Comparison of ENCODE assay signal across 29 cellular contexts in genomic region chr1:44523747-44524146, GRCh38.
DNase-seq lines count a peak whose midpoint lies in the region; ATAC-seq, FAIRE-seq and TF ChIP-seq lines count a peak whose summit lies in the region.
"Had no signal": no experiment of that assay in that cellular context is flagged by ENCODE, and none has a peak within 500 bp of the region (broad histone marks: within the 10 kb centered on the region; RNA-seq: fewer than 3 reads in every experiment).

No MANE protein-coding gene starts in this region.

- H4K91ac ChIP-seq in H1 (replicated peaks; ENCODE audit: insufficient read length, low read length): peak overlapping the region; percentile 93

- peak overlapping the region; percentile 82 for H2BK15ac ChIP-seq in H1 (ENCODE audit: low read length)

- H2BK12ac ChIP-seq in H1 (ENCODE audit: low read depth, low read length): peak overlapping the region; percentile 89; the same call in 1 of the 2 replicates

- H3K27me3 ChIP-seq in H7 (ENCODE audit: control insufficient read depth, insufficient read depth, low read length): no peaks in the 10 kb centered on the region; the same call in 1 of the 2 replicates
- H3K27me3 ChIP-seq in H1 (replicated peaks in 1 of 4; ENCODE audit: control insufficient read depth in 3 of 4, extremely low read depth in 1 of 4, insufficient read depth in 3 of 4, low read length in 3 of 4): no peaks in the 10 kb centered on the region

- no peaks in the 10 kb centered on the region; the same call in 1 of the 2 replicates for H3K79me1 ChIP-seq in H1 (ENCODE audit: low read depth, low read length)

- peak overlapping the region; percentile 69 for H2AK5ac ChIP-seq in H1 (ENCODE audit: low read depth, low read length)

- peaks cover 19 to 34% (median 23%) of the 10 kb centered on the region in 4 experiments for H3K4me1 ChIP-seq in H1 (replicated peaks in 1 of 4; ENCODE audit: control insufficient read depth in 3 of 4, insufficient read depth in 4 of 4, low read length in 3 of 4)
- H3K4me1 ChIP-seq: gastrocnemius medialis, transverse colon had no signal

- peak overlapping the region in 1 of 4 experiments; percentile 20; a peak in 2 of 7 replicates for H3K9ac ChIP-seq in H1 (replicated peaks in 1 of 4; ENCODE audit: extremely low read depth in 1 of 4, low read depth in 3 of 4, low read length in 3 of 4)

- no peak overlapping the region for H3K56ac ChIP-seq in H1 (replicated peaks; ENCODE audit: insufficient read length, low read depth, low read length)

- peak overlapping the region; percentile 99; the same call in 1 of the 2 replicates for H2BK20ac ChIP-seq in H1 (ENCODE audit: low read length)

- H3K79me2 ChIP-seq in H1 (ENCODE audit: control insufficient read depth in 1 of 2, insufficient read depth in 2 of 2, low read length in 2 of 2): no peaks in the 10 kb centered on the region; a peak in 1 of 4 replicates

- peak overlapping the region; percentile 60 for H2BK120ac ChIP-seq in H1 (replicated peaks; ENCODE audit: low read depth, low read length)

- CTCF ChIA-PET in H1 (lab: Charles Lee; ENCODE audit: partially characterized antibody): interaction anchor here (0.6 to 4.1 kb wide), 26 partner anchors 9 to 284 kb away, joined by 3 to 24 read pairs (median 5); partner anchors contain the start of gene RNF220

- POLR2A ChIA-PET in H1 (lab: Charles Lee; ENCODE audit: partially characterized antibody): interaction anchor here (0.6 to 3.8 kb wide), 15 partner anchors 9 to 131 kb away, joined by 3 to 25 read pairs (median 4); no protein-coding TSS in a partner anchor

- TF ChIP-seq CTCF in H1 (IDR thresholded peaks at IDR 0.05; ENCODE audit: control extremely low read depth in 1 of 3, insufficient read depth in 1 of 3, low read depth in 1 of 3, low read length in 3 of 3) (no peak), neural crest cell (conservative IDR thresholded peaks at IDR 0.05) (no peak)

- 30% methylated on average over 8 of the region's 8 CpGs; no CpG with 5 or more reads in 1 of the 2 experiments for WGBS in H1 (ENCODE audit: extremely low coverage in 1 of 2, insufficient coverage in 1 of 2, insufficient read length in 1 of 2, insufficient replicate concordance in 2 of 2, low coverage in 1 of 2, low lambda C conversion rate in 2 of 2, missing lambda C conversion rate in 1 of 2), 2 experiments

- no peak overlapping the region for H4K8ac ChIP-seq in H1 (ENCODE audit: extremely low read depth, insufficient read depth, low read length)

- no peak overlapping the region for H3K4me3 Mint-ChIP-seq in neural crest cell
- H3K4me3 Mint-ChIP-seq: activated CD4-positive, alpha-beta memory T cell treated with anti-CD3 and anti-CD28 coated beads for 36 hours; B cell; CD4-positive, alpha-beta memory T cell; central memory CD8-positive, alpha-beta T cell had no signal

- H3K23ac ChIP-seq in H1 (ENCODE audit: insufficient read length): no peak overlapping the region

- no peaks in the 10 kb centered on the region for H3K36me3 Mint-ChIP-seq in neural crest cell (ENCODE audit: low read depth)
- H3K36me3 Mint-ChIP-seq: activated CD4-positive, alpha-beta memory T cell treated with anti-CD3 and anti-CD28 coated beads for 36 hours; CD4-positive, alpha-beta memory T cell had no signal

- peaks cover 15% of the 10 kb centered on the region for H3K4me1 Mint-ChIP-seq in neural crest cell

- no peak overlapping the region for H3K14ac ChIP-seq in H1 (ENCODE audit: insufficient read length)

- peaks cover 10% of the 10 kb centered on the region; the same call in 1 of the 2 replicates for H3K23me2 ChIP-seq in H1 (ENCODE audit: low read depth, low read length)

- H3K36me3 ChIP-seq in H7 (replicated peaks; ENCODE audit: control insufficient read depth, insufficient read depth, low read length): no peaks in the 10 kb centered on the region
- no peaks in the 10 kb centered on the region for H3K36me3 ChIP-seq in H1 (ENCODE audit: control insufficient read depth in 2 of 4, insufficient read depth in 4 of 4, low read length in 3 of 4)
- H3K36me3 ChIP-seq: gastrocnemius medialis, HAP-1, transverse colon had no signal

- TF ChIP-seq RAD21 in H1 (IDR thresholded peaks at IDR 0.05 in 1 of 2, conservative IDR thresholded peaks at IDR 0.05 in 1 of 2; ENCODE audit: low read depth in 2 of 2, low read length in 2 of 2): no peak

- no peaks in the 10 kb centered on the region for H3K9me3 ChIP-seq in H1 (ENCODE audit: insufficient read depth in 2 of 2, low read depth in 1 of 2, low read length in 1 of 2)
- H3K9me3 ChIP-seq: gastrocnemius medialis, HAP-1, transverse colon had no signal

- H3K27me3 Mint-ChIP-seq in neural crest cell (ENCODE audit: low read depth): peaks cover 25% of the 10 kb centered on the region
- H3K27me3 Mint-ChIP-seq: central memory CD8-positive, alpha-beta T cell had no signal

- no peak for FAIRE-seq in H1 (lab: Jason Lieb, UNC)
- FAIRE-seq: GM12878, keratinocyte had no signal

- H3K18ac ChIP-seq in H1 (ENCODE audit: extremely low read depth, low read length): peak overlapping the region; percentile 98

- H2BK5ac ChIP-seq in H1 (ENCODE audit: low read depth, low read length): peak overlapping the region; percentile 20; the same call in 1 of the 2 replicates

- H3K4me3 ChIP-seq in H7 (ENCODE audit: insufficient read depth, low read depth, low read length) (peak overlapping the region; percentile 19), H1 (ENCODE audit: extremely low read depth in 1 of 4, insufficient read depth in 2 of 4, low read depth in 3 of 4, low read length in 4 of 4) (peak overlapping the region in 2 of 4 experiments; percentile 23 to 56; a peak in 4 of 8 replicates)
- H3K4me3 ChIP-seq: gastrocnemius medialis, GM12878, HAP-1, PC-9, SK-N-MC, transverse colon had no signal

- H3K27ac Mint-ChIP-seq in neural crest cell (ENCODE audit: unreplicated experiment): peak overlapping the region; percentile 23
- H3K27ac Mint-ChIP-seq: activated CD4-positive, alpha-beta memory T cell treated with anti-CD3 and anti-CD28 coated beads for 36 hours; B cell; CD4-positive, alpha-beta memory T cell had no signal

- DNase-seq in H7 (peak; percentile 71), NCI-H526 (lab: John Stamatoyannopoulos, UW) (peak; percentile 73 to 95), H1 (ENCODE audit: low read depth in 1 of 2, low spot score in 2 of 2) (no peak), neural crest cell (ENCODE audit: low read depth, low spot score) (no peak), NCI-H1694 (lab: John Stamatoyannopoulos, UW) (no peak), SKM-1 (lab: John Stamatoyannopoulos, UW; ENCODE audit: unreplicated experiment) (no peak), T-helper 9 cell (no peak)
- DNase-seq: ACHN; activated CD4-positive, alpha-beta memory T cell treated with anti-CD3 and anti-CD28 coated beads for 36 hours; activated CD4-positive, CD25-positive, alpha-beta regulatory T cell treated with anti-CD3 and anti-CD28 coated beads, Interleukin-2, amount 50 U/mL, for 72 hours; activated naive CD4-positive, alpha-beta T cell treated with Interleukin-2 at 50 U/mL for 16 hours; CD4-positive, alpha-beta memory T cell; dermis blood vessel endothelial cell; EL; gastrocnemius medialis; MV-4-11; NCI-H146; occipital lobe; PC-9; stimulated activated CD4-positive, alpha-beta T cell treated with anti-CD3 and anti-CD28 coated beads, Interleukin-4, amount 100 ng/mL, for 24 hours; T-helper 2 cell; transverse colon had no signal

- H3K27ac ChIP-seq in H1 (ENCODE audit: low read depth, low read length): peak overlapping the region; percentile 32; the same call in 1 of the 2 replicates
- H3K27ac ChIP-seq: gastrocnemius medialis, PC-9, SK-N-MC, transverse colon had no signal

- ATAC-seq in GM19328 (IDR thresholded peaks at IDR 0.05; ENCODE audit: unreplicated experiment): no peak
- ATAC-seq: gastrocnemius medialis, GM12878 had no signal

- peak overlapping the region; percentile 79 to 98 for H3K4me2 ChIP-seq in H1 (ENCODE audit: insufficient read depth in 1 of 2, low read depth in 2 of 2, low read length in 2 of 2)
- H3K4me2 ChIP-seq: PC-9 had no signal

- TF ChIP-seq EP300 in H1 (IDR thresholded peaks at IDR 0.05; ENCODE audit: borderline replicate concordance in 1 of 2, low read depth in 2 of 2, low read length in 2 of 2): no peak

- TF ChIP-seq POLR2A in H1 (IDR thresholded peaks at IDR 0.05; ENCODE audit: control extremely low read depth in 1 of 2, low read depth in 2 of 2, low read length in 2 of 2): no peak

- H3K9me3 Mint-ChIP-seq in neural crest cell: no peaks in the 10 kb centered on the region
- H3K9me3 Mint-ChIP-seq: activated CD4-positive, alpha-beta memory T cell treated with anti-CD3 and anti-CD28 coated beads for 36 hours; CD4-positive, alpha-beta memory T cell; central memory CD8-positive, alpha-beta T cell had no signal

- H4K20me1 ChIP-seq in H1 (replicated peaks in 1 of 2; ENCODE audit: control insufficient read depth in 1 of 2, insufficient read depth in 2 of 2, low read length in 2 of 2): no peaks in the 10 kb centered on the region

- peak overlapping the region; percentile 56 for H4K5ac ChIP-seq in H1 (ENCODE audit: insufficient read length, low read depth, low read length)

- peak overlapping the region; percentile 64 for H3K4ac ChIP-seq in H1 (replicated peaks; ENCODE audit: insufficient read length, low read depth, low read length)

- H2AFZ ChIP-seq in H1 (ENCODE audit: low read length): no peak overlapping the region
- H2AFZ ChIP-seq: PC-9 had no signal

TF ChIP-seq in H1, 55 proteins besides CTCF, POLR2A, EP300 and RAD21:
- no peak for TF ChIP-seq EGR1 (IDR thresholded peaks at IDR 0.05; ENCODE audit: borderline replicate concordance, low read depth, low read length)
- peak; percentile 9; the same call in 1 of the 2 replicates for TF ChIP-seq KDM1A (IDR thresholded peaks at IDR 0.05; ENCODE audit: borderline replicate concordance, low read length)
TF ChIP-seq in H1: peak in this region for 1.

Comparison
In these comparisons a context has a peak if more than half of its experiments do, and no peak if none do; other contexts are left out.
1. DNase-seq: peak in H7 (single experiment) and NCI-H526 (2 of 2); none in H1 (0 of 2), neural crest cell (single experiment), NCI-H1694 (single experiment), SKM-1 (single experiment) and T-helper 9 cell (single experiment).